Comparison of ENCODE assay signal across 27 cellular contexts in the genomic region with DNA sequence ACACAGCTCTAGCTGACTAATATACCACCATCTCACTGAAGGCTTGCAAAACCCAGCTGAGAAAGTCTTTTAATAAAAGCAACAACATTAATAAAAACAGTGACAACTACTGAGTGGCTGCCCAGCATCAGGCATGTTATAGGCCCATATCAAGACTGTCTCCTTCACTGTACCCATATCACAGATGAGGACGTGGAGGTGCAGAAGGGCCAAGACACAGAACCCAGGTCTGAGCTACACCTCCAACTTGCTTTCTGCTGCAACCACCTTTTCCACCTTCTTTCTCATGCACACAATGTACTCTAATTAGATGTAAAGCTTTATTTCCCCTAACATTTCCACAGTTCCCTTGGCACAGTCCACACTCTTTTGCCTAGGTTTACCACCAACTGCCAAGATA.
"Had no signal": no experiment of that assay in that cellular context is flagged by ENCODE, and none has a peak within 500 bp of the region (broad histone marks: within the 10 kb centered on the region; RNA-seq: fewer than 3 reads in every experiment).

No MANE protein-coding gene starts in this region.

- H3K27ac Mint-ChIP-seq: activated naive CD4-positive, alpha-beta T cell treated with anti-CD3 and anti-CD28 coated beads, Interleukin-2, amount 10 ng/mL, durations not matched to agents 7 days and 5 days; dendritic cell treated with granulocyte-macrophage colony-stimulating factor and Interleukin-4, amounts not matched to agents 40 ng/mL and 50 ng/mL, for 4 days had no signal

- H3K27ac ChIP-seq: adrenal gland, ascending aorta, brain microvascular endothelial cell, foreskin keratinocyte, lower lobe of right lung, neutrophil, pancreas, right atrium auricular region, uterus had no signal

- FAIRE-seq: endometrium, pancreas had no signal

- H3K4me1 ChIP-seq: ascending aorta, foreskin keratinocyte, pancreas, right atrium auricular region, uterus had no signal

- ATAC-seq: activated CD4-positive, CD25-positive, alpha-beta regulatory T cell treated with anti-CD3 and anti-CD28 coated beads, Interleukin-2, amount 50 U/mL, for 24 hours; foreskin keratinocyte; left lobe of liver; lower lobe of right lung; pancreas; stimulated activated naive CD8-positive, alpha-beta T cell treated with anti-CD3 and anti-CD28 coated beads, Interleukin-15, amount 100 ng/mL, for 72 hours had no signal

- DNase-seq: activated CD4-positive, alpha-beta T cell treated with anti-CD3 and anti-CD28 coated beads, Interleukin-2, amount 50 U/mL, for 1 hour; activated CD8-positive, alpha-beta memory T cell treated with anti-CD3 and anti-CD28 coated beads for 24 hours; activated CD8-positive, alpha-beta memory T cell treated with anti-CD3 and anti-CD28 coated beads, Interleukin-2, amount 50 U/mL, for 4 hours; activated effector memory CD4-positive, alpha-beta T cell treated with anti-CD3 and anti-CD28 coated beads, Interleukin-2, amount 50 U/mL, for 16 hours; activated naive CD4-positive, alpha-beta T cell treated with anti-CD3 and anti-CD28 coated beads, Interleukin-2, amount 10 ng/mL, durations not matched to agents 7 days and 5 days; adrenal gland; brain microvascular endothelial cell; caudate nucleus; effector CD4-positive, alpha-beta T cell; foreskin keratinocyte; lower lobe of right lung; naive B cell; pancreas; psoas muscle; stimulated activated CD4-positive, alpha-beta T cell treated with anti-CD3 and anti-CD28 coated beads, Interleukin-12 subunit alpha, Interleukin-12 subunit beta, amount 100 ng/mL, for 4 hours; stimulated activated CD4-positive, alpha-beta T cell treated with anti-CD3 and anti-CD28 coated beads, Interleukin-4, amount 100 ng/mL, for 4 hours; stimulated activated naive CD8-positive, alpha-beta T cell treated with anti-CD3 and anti-CD28 coated beads, Interleukin-15, amount 100 ng/mL, for 72 hours; T-helper 1 cell; trophoblast cell; uterus had no signal

- H3K4me3 ChIP-seq: adrenal gland, ascending aorta, lower lobe of right lung, pancreas, psoas muscle, right atrium auricular region, uterus had no signal

- H3K4me3 Mint-ChIP-seq: activated naive CD4-positive, alpha-beta T cell treated with anti-CD3 and anti-CD28 coated beads, Interleukin-2, amount 10 ng/mL, durations not matched to agents 7 days and 5 days; dendritic cell treated with granulocyte-macrophage colony-stimulating factor and Interleukin-4, amounts not matched to agents 40 ng/mL and 50 ng/mL, for 4 days; naive B cell; stimulated activated naive CD8-positive, alpha-beta T cell treated with anti-CD3 and anti-CD28 coated beads, Interleukin-15, amount 100 ng/mL, for 72 hours had no signal

- H3K27me3 ChIP-seq: adrenal gland, ascending aorta, brain microvascular endothelial cell, foreskin keratinocyte, neutrophil, pancreas, right atrium auricular region, uterus had no signal

- H3K36me3 ChIP-seq: uterus had no signal

- H3K9me3 Mint-ChIP-seq: activated naive CD4-positive, alpha-beta T cell treated with anti-CD3 and anti-CD28 coated beads, Interleukin-2, amount 10 ng/mL, durations not matched to agents 7 days and 5 days; dendritic cell treated with granulocyte-macrophage colony-stimulating factor and Interleukin-4, amounts not matched to agents 40 ng/mL and 50 ng/mL, for 4 days; naive B cell; stimulated activated naive CD8-positive, alpha-beta T cell treated with anti-CD3 and anti-CD28 coated beads, Interleukin-15, amount 100 ng/mL, for 72 hours had no signal

- H3K36me3 Mint-ChIP-seq: naive B cell had no signal

- H3K9me3 ChIP-seq: adrenal gland, ascending aorta, lower lobe of right lung, neutrophil, pancreas, psoas muscle, right atrium auricular region, uterus had no signal

- H3K27me3 Mint-ChIP-seq: activated naive CD4-positive, alpha-beta T cell treated with anti-CD3 and anti-CD28 coated beads, Interleukin-2, amount 10 ng/mL, durations not matched to agents 7 days and 5 days; dendritic cell treated with granulocyte-macrophage colony-stimulating factor and Interleukin-4, amounts not matched to agents 40 ng/mL and 50 ng/mL, for 4 days; naive B cell; stimulated activated naive CD8-positive, alpha-beta T cell treated with anti-CD3 and anti-CD28 coated beads, Interleukin-15, amount 100 ng/mL, for 72 hours had no signal
